In the genomic region with DNA sequence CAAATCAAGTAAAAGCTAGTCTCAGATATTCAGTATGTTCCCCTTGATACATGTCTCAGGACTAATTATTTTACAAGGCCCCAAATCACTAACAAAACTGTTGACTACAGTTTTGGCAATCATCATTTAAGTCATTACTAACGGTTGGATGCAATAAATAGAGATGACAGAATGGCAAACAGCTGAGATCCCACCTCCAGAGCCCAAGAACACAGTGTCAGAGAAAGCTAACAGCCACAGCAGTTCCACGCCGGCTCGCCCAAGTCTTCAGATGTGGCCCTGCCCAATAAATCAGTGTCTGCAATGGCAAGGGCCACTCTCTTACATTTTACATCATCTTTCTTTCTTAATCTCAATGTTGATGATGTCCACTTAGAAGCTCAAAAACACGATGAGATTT, we compare ENCODE assay signal across 21 cellular contexts.
"Had no signal": no experiment of that assay in that cellular context is flagged by ENCODE, and none has a peak within 500 bp of the region (broad histone marks: within the 10 kb centered on the region; RNA-seq: fewer than 3 reads in every experiment).

No MANE protein-coding gene starts in this region.

- H3K36me3 Mint-ChIP-seq: naive thymus-derived CD8-positive, alpha-beta T cell; stimulated activated memory B cell treated with anti-CD40 and anti-IgM and Interleukin-4, amounts not matched to agents 10 μg/mL and 1 μg/mL and 100 μg/mL, for 72 hours had no signal

- H3K4me1 Mint-ChIP-seq: endodermal cell; stimulated activated memory B cell treated with anti-CD40 and anti-IgM and Interleukin-4, amounts not matched to agents 10 μg/mL and 1 μg/mL and 100 μg/mL, for 72 hours had no signal

- H3K36me3 ChIP-seq: right lobe of liver had no signal

- H3K4me1 ChIP-seq: right lobe of liver, upper lobe of right lung had no signal

- DNase-seq: caudate nucleus; effector CD4-positive, alpha-beta T cell; endodermal cell; foreskin melanocyte; heart right ventricle; hypothalamus; islet precursor cell; lower lobe of right lung; mesenchymal stem cell; right lobe of liver; stimulated activated CD4-positive, alpha-beta T cell treated with anti-CD3 and anti-CD28 coated beads, Interleukin-15, amount 100 ng/mL, for 24 hours; stimulated activated CD4-positive, alpha-beta T cell treated with anti-CD3 and anti-CD28 coated beads, Interleukin-1b, Interleukin-23, amount 100 ng/mL, for 48 hours; stimulated activated CD4-positive, alpha-beta T cell treated with anti-CD3 and anti-CD28 coated beads, Interleukin-4, amount 100 ng/mL, for 24 hours; tibial artery had no signal

- H3K9me3 ChIP-seq: heart right ventricle, lower lobe of right lung, right lobe of liver, spleen, tibial artery, upper lobe of right lung, vagina had no signal

- H3K27me3 ChIP-seq: heart right ventricle, right lobe of liver, tibial artery, upper lobe of right lung, vagina had no signal

- H3K9me3 Mint-ChIP-seq: endodermal cell; naive thymus-derived CD8-positive, alpha-beta T cell; stimulated activated naive CD8-positive, alpha-beta T cell treated with anti-CD3 and anti-CD28 coated beads, Interleukin-15, Interleukin-2, amounts not matched to agents 100 ng/mL and 50 ng/mL, for 24 hours had no signal

- H3K4me3 ChIP-seq: coronary artery, heart right ventricle, lower lobe of right lung, right lobe of liver, spleen, tibial artery, upper lobe of right lung, vagina had no signal

- H3K27ac ChIP-seq: coronary artery, heart right ventricle, lower lobe of right lung, right lobe of liver, spleen, tibial artery, upper lobe of right lung, vagina had no signal

- H3K27ac Mint-ChIP-seq: endodermal cell; stimulated activated memory B cell treated with anti-CD40 and anti-IgM and Interleukin-4, amounts not matched to agents 10 μg/mL and 1 μg/mL and 100 μg/mL, for 72 hours; stimulated activated naive CD8-positive, alpha-beta T cell treated with anti-CD3 and anti-CD28 coated beads, Interleukin-15, Interleukin-2, amounts not matched to agents 100 ng/mL and 50 ng/mL, for 24 hours had no signal

- H3K4me3 Mint-ChIP-seq: endodermal cell; naive thymus-derived CD8-positive, alpha-beta T cell; stimulated activated memory B cell treated with anti-CD40 and anti-IgM and Interleukin-4, amounts not matched to agents 10 μg/mL and 1 μg/mL and 100 μg/mL, for 72 hours; stimulated activated naive CD8-positive, alpha-beta T cell treated with anti-CD3 and anti-CD28 coated beads, Interleukin-15, Interleukin-2, amounts not matched to agents 100 ng/mL and 50 ng/mL, for 24 hours had no signal
